ENCODE assay signal across 9 cellular contexts in the genomic region with DNA sequence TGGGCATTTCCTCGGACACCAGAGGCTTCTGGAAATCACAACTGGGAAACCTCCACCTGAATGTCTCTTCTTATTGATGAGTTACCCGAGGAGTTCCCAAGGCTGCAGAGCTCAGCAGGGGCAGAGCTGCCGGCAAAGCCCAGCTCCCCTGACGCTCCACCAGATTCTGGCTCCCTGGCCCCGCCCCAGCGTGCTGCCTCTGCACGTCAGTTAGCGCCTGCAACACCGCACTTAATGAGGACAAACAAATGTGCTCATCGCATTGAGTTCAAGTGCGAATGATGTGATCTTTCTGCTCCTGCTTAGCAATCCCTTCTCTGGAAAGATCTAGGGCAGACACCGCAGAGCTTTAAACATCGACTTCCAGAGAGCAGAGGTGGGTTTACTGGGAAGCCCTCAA. TPM values are rescaled to one million over a fixed set of nuclear protein-coding genes. Genes with fewer than 3 reads are reported as not detected.
DNase-seq lines count a peak whose midpoint lies in the region; ATAC-seq and TF ChIP-seq lines count a peak whose summit lies in the region.
"Had no signal": no experiment of that assay in that cellular context is flagged by ENCODE, and none has a peak within 500 bp of the region (broad histone marks: within the 10 kb centered on the region; RNA-seq: fewer than 3 reads in every experiment).

No MANE protein-coding gene starts in this region.

- no peaks in the 10 kb centered on the region for H3K36me3 ChIP-seq in brain microvascular endothelial cell (replicated peaks)
- H3K36me3 ChIP-seq: HAP-1 had no signal

- no peak for ATAC-seq in HG03457 (IDR thresholded peaks at IDR 0.05; ENCODE audit: unreplicated experiment)
- ATAC-seq in HG02678 (IDR thresholded peaks at IDR 0.05; ENCODE audit: unreplicated experiment), result no peak

- peak overlapping the region; percentile 20 for H3K4me3 ChIP-seq in brain microvascular endothelial cell (ENCODE audit: low read depth, low read length)
- H3K4me3 ChIP-seq: HAP-1 had no signal

- in situ Hi-C loops in G401 (cut with HindIII; ENCODE audit: low sequenced_read_pairs) (no loop called here), brain microvascular endothelial cell (cut with HindIII; ENCODE audit: low pct_ligation_motif_present, low sequenced_read_pairs) (no loop called here)

- no peaks in the 10 kb centered on the region for H3K27me3 ChIP-seq in brain microvascular endothelial cell (replicated peaks)

- DNase-seq in G401 (ENCODE audit: low spot score), result peak; percentile 5
- DNase-seq in NCI-H748 (lab: John Stamatoyannopoulos, UW; ENCODE audit: unreplicated experiment), result peak; percentile 77
- peak; percentile 16 for DNase-seq in brain microvascular endothelial cell
- peak; percentile 72 for DNase-seq in left kidney (ENCODE audit: low read depth, low spot score)
- peak; percentile 4 to 13 for DNase-seq in stimulated activated CD4-positive, alpha-beta T cell treated with anti-CD3 and anti-CD28 coated beads, Interleukin-4, amount 100 ng/mL, for 4 hours
- DNase-seq in HK-2 (ENCODE audit: unreplicated experiment), result no peak

- TF ChIP-seq CTCF in brain microvascular endothelial cell (IDR thresholded peaks at IDR 0.05; ENCODE audit: low read depth, low read length, missing control alignments), result no peak

- no peak overlapping the region for H3K27ac ChIP-seq in brain microvascular endothelial cell

RNA-seq across cellular contexts. Expression of a gene that starts 55.5 kb away (rescaled TPM):
- total RNA-seq in G401 (2014; rRNA removed; shearing (Covaris generic)), result 45.2 and 59.5 TPM in 2 replicates
